Comparison of ENCODE assay signal across 25 cellular contexts in genomic region chr11:15603208-15603607, GRCh38.
DNase-seq lines count a peak whose midpoint lies in the region; ATAC-seq, FAIRE-seq and TF ChIP-seq lines count a peak whose summit lies in the region.
"Had no signal": no experiment of that assay in that cellular context is flagged by ENCODE, and none has a peak within 500 bp of the region (broad histone marks: within the 10 kb centered on the region; RNA-seq: fewer than 3 reads in every experiment).

No MANE protein-coding gene starts in this region.

- peaks cover 51% of the 10 kb centered on the region for H3K4me1 Mint-ChIP-seq in nephron
- no peaks in the 10 kb centered on the region for H3K4me1 Mint-ChIP-seq in activated naive CD8-positive, alpha-beta T cell treated with anti-CD3 and anti-CD28 coated beads for 36 hours
- H3K4me1 Mint-ChIP-seq: natural killer cell had no signal

- POLR2A ChIA-PET in HepG2 (lab: Yijun Ruan, JAX): no interaction called here

- H3K27ac Mint-ChIP-seq in nephron: peak overlapping the region; percentile 59 to 94 (median 66)
- H3K27ac Mint-ChIP-seq in activated naive CD8-positive, alpha-beta T cell treated with anti-CD3 and anti-CD28 coated beads for 36 hours: no peak overlapping the region
- H3K27ac Mint-ChIP-seq: activated CD8-positive, alpha-beta T cell treated with anti-CD3 and anti-CD28 coated beads, Interleukin-2, amount 10 ng/mL, durations not matched to agents 7 days and 5 days; natural killer cell had no signal

- no peaks in the 10 kb centered on the region for H4K20me1 ChIP-seq in HepG2 (ENCODE audit: insufficient read depth, low read length)
- H4K20me1 ChIP-seq: BLaER1 had no signal

- TF ChIP-seq RAD21 in HepG2 (CRISPR knock-in tag; IDR thresholded peaks at IDR 0.05): no peak

- no peaks in the 10 kb centered on the region for H3K36me3 Mint-ChIP-seq in nephron (ENCODE audit: low read depth)
- H3K36me3 Mint-ChIP-seq in activated naive CD8-positive, alpha-beta T cell treated with anti-CD3 and anti-CD28 coated beads for 36 hours: no peaks in the 10 kb centered on the region
- H3K36me3 Mint-ChIP-seq: natural killer cell had no signal

- H3K27me3 Mint-ChIP-seq in nephron (ENCODE audit: low read depth): no peaks in the 10 kb centered on the region
- H3K27me3 Mint-ChIP-seq in activated naive CD8-positive, alpha-beta T cell treated with anti-CD3 and anti-CD28 coated beads for 36 hours: no peaks in the 10 kb centered on the region

- intact Hi-C loops in HepG2 (cut with micrococcal nuclease; ENCODE audit: unreplicated experiment): no loop called here

- no peak for FAIRE-seq in HepG2 (lab: Jason Lieb, UNC)
- FAIRE-seq: colon, H54, K562 had no signal

- no peaks in the 10 kb centered on the region for H3K27me3 ChIP-seq in HepG2 (ENCODE audit: control insufficient read depth in 1 of 2, insufficient read depth in 2 of 2, low read length in 2 of 2)
- H3K27me3 ChIP-seq: BLaER1, brain microvascular endothelial cell, gastrocnemius medialis, vagina had no signal

- TF ChIP-seq POLR2A in HepG2 (IDR thresholded peaks at IDR 0.05; ENCODE audit: insufficient read depth in 1 of 2, low read depth in 2 of 2, low read length in 2 of 2): no peak

- TF ChIP-seq EP300 in HepG2 (IDR thresholded peaks at IDR 0.05; ENCODE audit: low read depth in 2 of 2, low read length in 2 of 2) (no peak), HepG2 (CRISPR knock-in tag; IDR thresholded peaks at IDR 0.05; ENCODE audit: borderline replicate concordance) (no peak)

- H3K4me2 ChIP-seq in HepG2 (ENCODE audit: low read depth, low read length): no peak overlapping the region
- H3K4me2 ChIP-seq: BLaER1 had no signal

- CTCF ChIA-PET in HepG2 (lab: Yijun Ruan, JAX; ENCODE audit: low intra/inter-chr PET ratio, low total read pairs): no interaction called here

- H3K4me3 Mint-ChIP-seq in nephron: peak overlapping the region in 1 of 3 experiments; percentile 36
- H3K4me3 Mint-ChIP-seq in activated naive CD8-positive, alpha-beta T cell treated with anti-CD3 and anti-CD28 coated beads for 36 hours: no peak overlapping the region
- H3K4me3 Mint-ChIP-seq: activated CD8-positive, alpha-beta T cell treated with anti-CD3 and anti-CD28 coated beads, Interleukin-2, amount 10 ng/mL, durations not matched to agents 7 days and 5 days; natural killer cell had no signal

- peak; percentile 68 for DNase-seq in NCI-H1105 treated with DMSO at 0.1 percent for 48 hours (lab: John Stamatoyannopoulos, UW)
- peak; percentile 26 for DNase-seq in foreskin melanocyte
- no peak for DNase-seq in DMS79 (lab: John Stamatoyannopoulos, UW)
- no peak for DNase-seq in HepG2 (ENCODE audit: low spot score)
- DNase-seq in activated naive CD8-positive, alpha-beta T cell treated with anti-CD3 and anti-CD28 coated beads for 36 hours: no peak
- DNase-seq: activated CD8-positive, alpha-beta T cell treated with anti-CD3 and anti-CD28 coated beads, Interleukin-2, amount 10 ng/mL, durations not matched to agents 7 days and 5 days; activated gamma-delta T cell treated with Interleukin-2 at 50 U/mL for 16 hours; brain microvascular endothelial cell; effector memory CD4-positive, alpha-beta T cell; EL; kidney glomerular epithelial cell; midbrain; natural killer cell; NCI-H1930 had no signal

- no peak for ATAC-seq in HepG2
- no peak for ATAC-seq in GM21717 (IDR thresholded peaks at IDR 0.05; ENCODE audit: unreplicated experiment)
- ATAC-seq: activated CD8-positive, alpha-beta T cell treated with anti-CD3 and anti-CD28 coated beads, Interleukin-2, amount 10 ng/mL, durations not matched to agents 7 days and 5 days; gastrocnemius medialis; K562; natural killer cell had no signal

- H3K4me3 ChIP-seq in HepG2 (replicated peaks in 1 of 3; ENCODE audit: insufficient read depth in 1 of 3, low read depth in 2 of 3, low read length in 3 of 3): no peak overlapping the region
- H3K4me3 ChIP-seq: BLaER1, esophagus muscularis mucosa, gastrocnemius medialis, K562, vagina had no signal

- H3K36me3 ChIP-seq in HepG2 (replicated peaks in 1 of 2; ENCODE audit: control insufficient read depth in 1 of 2, insufficient read depth in 2 of 2, low read length in 2 of 2): no peaks in the 10 kb centered on the region
- H3K36me3 ChIP-seq: BLaER1, brain microvascular endothelial cell, esophagus muscularis mucosa, gastrocnemius medialis, vagina had no signal

- H2AFZ ChIP-seq in HepG2 (ENCODE audit: low read length): no peak overlapping the region
- H2AFZ ChIP-seq: parathyroid adenoma had no signal

- 46% methylated on average over 4 of the region's 4 CpGs for WGBS in HepG2 (ENCODE audit: low lambda C conversion rate)

- H3K4me1 ChIP-seq in HepG2 (ENCODE audit: insufficient read depth, low read length): no peaks in the 10 kb centered on the region
- H3K4me1 ChIP-seq: BLaER1, gastrocnemius medialis, parathyroid adenoma had no signal

- in situ Hi-C loops in HepG2 (cut with HindIII; ENCODE audit: extremely low pct_ligation_motif_present, low pct_unique_long_range_greater_than_20kb): no loop called here

- H3K27ac ChIP-seq in C4-2B: peak overlapping the region; percentile 79
- no peak overlapping the region for H3K27ac ChIP-seq in HepG2 (ENCODE audit: extremely low read length, insufficient read depth, low read length)
- H3K27ac ChIP-seq: BLaER1, brain microvascular endothelial cell, parathyroid adenoma, vagina had no signal

- no TSS peak for BruUV-seq in HepG2 (replicated peaks; lab: Mats Ljungman, UMichigan)

- H3K9ac ChIP-seq in HepG2 (ENCODE audit: insufficient read depth, low read depth, low read length): no peak overlapping the region
- H3K9ac ChIP-seq: BLaER1, parathyroid adenoma had no signal

- H3K79me2 ChIP-seq in HepG2 (ENCODE audit: insufficient read depth, low read length): no peaks in the 10 kb centered on the region
- H3K79me2 ChIP-seq: parathyroid adenoma had no signal

- TF ChIP-seq CTCF in C4-2B (conservative IDR thresholded peaks at IDR 0.05) (no peak), nephron (IDR thresholded peaks at IDR 0.05; ENCODE audit: unreplicated experiment in 3 of 3) (no peak), HepG2 (CRISPR knock-in tag; IDR thresholded peaks at IDR 0.05) (no peak)

- H3K9me3 ChIP-seq in HepG2 (ENCODE audit: low read length): no peaks in the 10 kb centered on the region
- H3K9me3 ChIP-seq: BLaER1, esophagus muscularis mucosa, gastrocnemius medialis, vagina had no signal

- H3K9me3 Mint-ChIP-seq in nephron: no peaks in the 10 kb centered on the region
- no peaks in the 10 kb centered on the region for H3K9me3 Mint-ChIP-seq in activated naive CD8-positive, alpha-beta T cell treated with anti-CD3 and anti-CD28 coated beads for 36 hours

TF ChIP-seq in HepG2, 621 proteins besides CTCF, POLR2A, EP300 and RAD21 (continues in another document):
- TF ChIP-seq HINFP (CRISPR knock-in tag; IDR thresholded peaks at IDR 0.05; ENCODE audit: low read depth) (no peak), ZSCAN20 (CRISPR knock-in tag; IDR thresholded peaks at IDR 0.05; ENCODE audit: borderline replicate concordance) (no peak), IRF1 (CRISPR knock-in tag; IDR thresholded peaks at IDR 0.05; ENCODE audit: low read depth) (no peak), ZZZ3 (CRISPR knock-in tag; IDR thresholded peaks at IDR 0.05; ENCODE audit: borderline replicate concordance) (no peak), ZNF496 (CRISPR knock-in tag; IDR thresholded peaks at IDR 0.05; ENCODE audit: insufficient replicate concordance) (no peak), YEATS2 (CRISPR knock-in tag; IDR thresholded peaks at IDR 0.05; ENCODE audit: borderline replicate concordance) (no peak), ZNF12 (CRISPR knock-in tag; IDR thresholded peaks at IDR 0.05) (no peak), ZBTB43 (CRISPR knock-in tag; conservative IDR thresholded peaks at IDR 0.05) (no peak), E2F5 (CRISPR knock-in tag; conservative IDR thresholded peaks at IDR 0.05) (no peak), TARDBP (CRISPR knock-in tag; IDR thresholded peaks at IDR 0.05) (no peak), SP5 (CRISPR knock-in tag; IDR thresholded peaks at IDR 0.05; ENCODE audit: borderline replicate concordance, low read depth) (no peak), CBX1 (IDR thresholded peaks at IDR 0.05; ENCODE audit: low read depth) (no peak), TBL1XR1 (IDR thresholded peaks at IDR 0.05; ENCODE audit: borderline replicate concordance, low read length, partially characterized antibody) (no peak)

Comparison
In these comparisons a context has a peak if more than half of its experiments do, and no peak if none do; other contexts are left out.
1. DNase-seq: peak in NCI-H1105 treated with DMSO at 0.1 percent for 48 hours (single experiment) and foreskin melanocyte (single experiment); none in DMS79 (single experiment), HepG2 (single experiment) and activated naive CD8-positive, alpha-beta T cell treated with anti-CD3 and anti-CD28 coated beads for 36 hours (single experiment).